Comparison of ENCODE assay signal across 8 cellular contexts in genomic region chr1:234605493-234605982, GRCh38. TPM values are rescaled to one million over a fixed set of nuclear protein-coding genes. Genes with fewer than 3 reads are reported as not detected.
DNase-seq lines count a peak whose midpoint lies in the region; ATAC-seq, FAIRE-seq and TF ChIP-seq lines count a peak whose summit lies in the region.

No MANE protein-coding gene starts in this region.

- H3K4me3 ChIP-seq in A673 (ENCODE audit: low read depth, low read length, poor library complexity, severe bottlenecking) (peak overlapping the region; percentile 58), HUES64 (ENCODE audit: low read length) (peak overlapping the region; percentile 71), bronchial epithelial cell (ENCODE audit: low read depth, low read length) (peak overlapping the region; percentile 71), mucosa of rectum (ENCODE audit: low read length in 2 of 2) (peak overlapping the region; percentile 81 to 91)

- H3K9me3 ChIP-seq in A673 (ENCODE audit: low read depth, low read length, poor library complexity, severe bottlenecking) (no peaks in the 10 kb centered on the region), HUES64 (ENCODE audit: insufficient read depth, low read depth, low read length) (no peaks in the 10 kb centered on the region), mucosa of rectum (ENCODE audit: control insufficient read depth in 2 of 2, low read length in 2 of 2) (no peaks in the 10 kb centered on the region)

- no peak for FAIRE-seq in bronchial epithelial cell (lab: Jason Lieb, UNC)

- TF ChIP-seq CTCF in A673 (conservative IDR thresholded peaks at IDR 0.05; ENCODE audit: low read depth, low read length) = no peak
- TF ChIP-seq CTCF in bronchial epithelial cell (IDR thresholded peaks at IDR 0.05; ENCODE audit: insufficient read depth, low read length, severe bottlenecking) = no peak

- H3K36me3 ChIP-seq in A673 (ENCODE audit: insufficient read depth, low read length, poor library complexity, severe bottlenecking) (peaks cover 43% of the 10 kb centered on the region), HUES64 (ENCODE audit: insufficient read depth, low read length) (peaks cover 52% of the 10 kb centered on the region), bronchial epithelial cell (ENCODE audit: control insufficient read depth, insufficient read depth, low read length) (peaks cover 11% of the 10 kb centered on the region), mucosa of rectum (ENCODE audit: control insufficient read depth in 2 of 2, insufficient read depth in 2 of 2, low read length in 2 of 2) (peaks cover 27 to 47% of the 10 kb centered on the region in 2 donors)

- H3K9ac ChIP-seq in HUES64 (ENCODE audit: low read depth, low read length) (no peak overlapping the region), mucosa of rectum (ENCODE audit: low read depth in 1 of 2, low read length in 2 of 2) (peak overlapping the region; percentile 97 to 100)

- peaks cover 49% of the 10 kb centered on the region for H3K4me1 ChIP-seq in A673 (ENCODE audit: insufficient read depth, low read length, poor library complexity, severe bottlenecking)
- H3K4me1 ChIP-seq in HUES64 (ENCODE audit: insufficient read depth, low read length) = peaks cover 73% of the 10 kb centered on the region
- H3K4me1 ChIP-seq in mucosa of rectum (ENCODE audit: control insufficient read depth in 2 of 2, insufficient read depth in 2 of 2, low read length in 2 of 2) = peaks cover 45 to 50% of the 10 kb centered on the region in 2 donors

- POLR2A ChIA-PET in A673 (lab: Charles Lee; ENCODE audit: low non-redundant PET) = no interaction called here

- ATAC-seq in GM21367 (IDR thresholded peaks at IDR 0.05; ENCODE audit: unreplicated experiment) = no peak

- no peak for DNase-seq in A673 (ENCODE audit: low spot score)
- DNase-seq in bronchial epithelial cell (ENCODE audit: low read depth) = no peak
- DNase-seq in NOMO-1 treated with dmso at 0.1 percent for 144 hours (lab: John Stamatoyannopoulos, UW; ENCODE audit: unreplicated experiment) = no peak
- no peak for DNase-seq in NAMALWA (ENCODE audit: low spot score)
- no peak for DNase-seq in stimulated activated CD4-positive, alpha-beta T cell treated with anti-CD3 and anti-CD28 coated beads, Interleukin-4, amount 100 ng/mL, for 1 hour

- CTCF ChIA-PET in A673 (lab: Charles Lee) = no interaction called here

- WGBS in HUES64 = no CpG with 5 or more reads among the region's 1 CpG

- intact Hi-C loops in A673 (cut with micrococcal nuclease; ENCODE audit: unreplicated experiment) = loop anchor here (10.0 kb wide), 1 partner anchor 491 kb away; no protein-coding TSS in a partner anchor

- H3K27ac ChIP-seq in A673 (ENCODE audit: low read depth, low read length, poor library complexity, severe bottlenecking) = peak overlapping the region; percentile 23
- H3K27ac ChIP-seq in HUES64 (ENCODE audit: low read depth, low read length) = no peak overlapping the region
- peak overlapping the region; percentile 98 to 99 for H3K27ac ChIP-seq in mucosa of rectum (ENCODE audit: low read depth in 2 of 2, low read length in 2 of 2)

- H3K27me3 ChIP-seq in A673 (replicated peaks; ENCODE audit: insufficient read depth, low read depth, low read length, poor library complexity) = no peaks in the 10 kb centered on the region
- no peaks in the 10 kb centered on the region for H3K27me3 ChIP-seq in HUES64 (ENCODE audit: insufficient read depth, low read length)
- no peaks in the 10 kb centered on the region for H3K27me3 ChIP-seq in bronchial epithelial cell (ENCODE audit: control insufficient read depth, insufficient read depth, low read length)
- H3K27me3 ChIP-seq in mucosa of rectum (ENCODE audit: control insufficient read depth in 2 of 2, insufficient read depth in 2 of 2, low read length in 2 of 2) = no peaks in the 10 kb centered on the region

- BruUV-seq in A673 (replicated peaks; lab: Mats Ljungman, UMichigan) = no TSS peak

RNA-seq across cellular contexts. Expression of gene IRF2BP2, which starts 4.4 kb away (rescaled TPM):
- total RNA-seq in A673 (2021) = 39.9 and 43.8 TPM in 2 replicates
- polyA plus RNA-seq in HUES64 (2013, experiment 1 of 2) = 35.5 TPM
- polyA plus RNA-seq in HUES64 (2013, experiment 2 of 2) = 43.3 TPM
- total RNA-seq in bronchial epithelial cell = 64.1 and 80.3 TPM in 2 replicates
